8 cellular contexts compared by ENCODE assay signal in the genomic region with DNA sequence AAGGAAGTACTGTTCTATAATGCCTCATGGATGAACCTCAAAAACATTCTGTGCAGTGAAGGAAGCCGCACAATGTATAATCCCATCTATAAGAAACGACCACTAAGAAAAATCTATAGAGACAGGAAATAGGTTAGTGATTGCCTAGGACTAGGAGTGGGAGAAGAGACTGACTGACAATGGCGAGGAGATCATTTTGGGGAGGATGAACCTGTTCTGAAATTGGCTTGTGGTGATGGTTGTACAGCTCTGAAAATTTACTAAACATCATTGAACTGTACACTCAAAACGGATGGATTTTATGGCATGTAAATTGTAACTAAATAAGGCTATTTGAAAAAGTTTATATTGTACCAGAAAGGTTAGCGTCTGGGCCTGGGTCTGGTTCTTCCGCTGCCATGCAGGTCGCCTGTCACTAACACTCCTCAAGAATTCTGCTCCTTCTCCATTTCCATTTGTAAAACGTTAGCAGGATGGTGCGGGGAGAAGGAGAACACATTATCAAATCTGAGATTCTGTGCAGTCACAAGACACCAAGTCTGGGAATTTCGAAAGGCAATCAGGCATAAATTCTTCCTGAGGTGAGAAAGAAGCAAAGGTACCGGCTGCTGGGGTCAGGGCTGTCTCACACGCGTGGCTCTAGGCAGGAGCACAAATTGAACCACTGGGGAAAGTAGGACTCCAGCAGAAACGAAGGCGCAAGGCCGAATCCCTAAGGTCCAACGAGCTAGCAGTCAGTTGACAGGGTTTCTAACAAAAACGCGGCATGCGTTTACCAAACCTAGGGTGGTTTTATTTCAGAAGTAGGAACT. TPM values are rescaled to one million over a fixed set of nuclear protein-coding genes. Genes with fewer than 3 reads are reported as not detected.
DNase-seq lines count a peak whose midpoint lies in the region; ATAC-seq and TF ChIP-seq lines count a peak whose summit lies in the region.

No MANE protein-coding gene starts in this region.

- peak overlapping the region in 1 of 2 donors; percentile 28 for H3K27ac ChIP-seq in prostate gland

- H3K4me3 ChIP-seq in GM12864 (ENCODE audit: low read depth, low read length) (peak overlapping the region; percentile 52), MG63 (peak overlapping the region; percentile 43), prostate gland (peak overlapping the region; percentile 39 to 44)

- 84% methylated on average over 20 of the region's 20 CpGs for WGBS in prostate gland

- no peaks in the 10 kb centered on the region for H3K9me3 Mint-ChIP-seq in effector memory CD8-positive, alpha-beta T cell

- peaks cover 5 to 9% of the 10 kb centered on the region in 2 donors for H3K4me1 Mint-ChIP-seq in effector memory CD8-positive, alpha-beta T cell (ENCODE audit: low read depth in 2 of 2)

- H3K27me3 ChIP-seq in MG63 (no peaks in the 10 kb centered on the region), prostate gland (replicated peaks; ENCODE audit: insufficient read depth) (peaks cover 3% of the 10 kb centered on the region)

- H3K27me3 Mint-ChIP-seq in effector memory CD8-positive, alpha-beta T cell: peaks cover 67 to 80% of the 10 kb centered on the region in 2 donors

- DNase-seq in GM12864 (ENCODE audit: low read depth) (no peak), MG63 (no peak), prostate gland (ENCODE audit: low spot score) (no peak), KG1 (lab: John Stamatoyannopoulos, UW) (no peak), DMS 273 treated with DMSO at 0.1 percent for 48 hours (lab: John Stamatoyannopoulos, UW) (no peak)
- DNase-seq in effector memory CD8-positive, alpha-beta T cell: no peak
- no peak for DNase-seq in activated CD4-positive, alpha-beta T cell treated with anti-CD3 and anti-CD28 coated beads for 48 hours

- H3K4me3 Mint-ChIP-seq in effector memory CD8-positive, alpha-beta T cell: peak overlapping the region; percentile 71 to 74

- H3K36me3 Mint-ChIP-seq in effector memory CD8-positive, alpha-beta T cell (ENCODE audit: insufficient read depth): no peaks in the 10 kb centered on the region

- H3K27ac Mint-ChIP-seq in effector memory CD8-positive, alpha-beta T cell: no peak overlapping the region

- no peak for TF ChIP-seq POLR2A in prostate gland (IDR thresholded peaks at IDR 0.05)

- H3K9me3 ChIP-seq in MG63 (no peaks in the 10 kb centered on the region), prostate gland (no peaks in the 10 kb centered on the region)

- H3K36me3 ChIP-seq in MG63 (no peaks in the 10 kb centered on the region), prostate gland (no peaks in the 10 kb centered on the region)

- H3K4me1 ChIP-seq in prostate gland (replicated peaks): peaks cover 9% of the 10 kb centered on the region

- TF ChIP-seq CTCF in GM12864 (IDR thresholded peaks at IDR 0.05; ENCODE audit: low read depth, low read length, missing control alignments) (no peak), prostate gland (IDR thresholded peaks at IDR 0.05) (no peak)

- no peak for ATAC-seq in effector memory CD8-positive, alpha-beta T cell (replicated peaks)
- no peak for ATAC-seq in HG03159 (IDR thresholded peaks at IDR 0.05; ENCODE audit: unreplicated experiment)

- intact Hi-C loops in prostate gland (cut with DNase I): no loop called here

RNA-seq across cellular contexts. Expression of a gene that starts 0.8 kb away (rescaled TPM):
- 6.2 and 7.0 TPM in 2 replicates for total RNA-seq in MG63 (2014; rRNA removed; shearing (Covaris generic); ENCODE audit: low replicate concordance)
- total RNA-seq in prostate gland: 10 to 100 TPM in 1 of 2 donors, 1 to 10 TPM in 1; 8.5 to 23.3 TPM
